Comparison of ENCODE assay signal across 7 cellular contexts in the genomic region with DNA sequence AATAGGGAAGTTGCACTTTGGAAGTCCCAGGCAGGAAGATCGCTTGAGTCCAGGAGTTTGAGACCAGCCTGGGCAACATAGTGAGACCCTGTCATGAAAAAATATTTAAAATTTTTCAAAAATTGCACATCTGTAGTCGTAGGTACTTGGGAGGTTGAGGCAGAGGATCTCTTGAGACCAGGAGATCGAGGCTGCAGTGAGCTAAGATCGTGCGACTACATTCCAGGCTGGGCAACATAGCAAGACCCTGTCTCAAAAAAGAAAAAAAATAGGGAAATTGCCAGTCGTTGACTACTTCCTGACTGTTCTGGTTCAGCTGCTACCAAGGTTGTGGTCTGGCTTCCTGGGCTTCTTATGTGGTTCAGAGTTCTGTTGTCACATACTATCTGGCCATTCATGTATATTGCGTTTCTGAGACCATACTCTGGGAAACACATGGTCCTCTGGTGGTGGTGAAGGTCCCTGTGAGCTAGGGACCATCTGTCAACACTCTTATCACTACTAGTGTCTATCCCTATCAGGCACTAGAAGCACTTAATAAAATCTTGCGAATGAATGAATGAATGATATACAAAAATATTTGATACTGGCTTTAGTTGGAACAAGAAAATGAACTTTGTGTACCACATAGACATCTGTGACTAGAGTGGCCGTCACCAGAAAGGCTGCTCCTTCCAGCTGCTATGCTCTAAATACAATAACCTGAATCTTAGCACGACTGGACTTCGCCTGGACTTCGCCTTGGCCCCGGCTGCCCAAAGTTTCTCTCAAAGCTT. TPM values are rescaled to one million over a fixed set of nuclear protein-coding genes. Genes with fewer than 3 reads are reported as not detected.
DNase-seq lines count a peak whose midpoint lies in the region; ATAC-seq and TF ChIP-seq lines count a peak whose summit lies in the region.

No MANE protein-coding gene starts in this region.

- H3K36me3 Mint-ChIP-seq in T-helper 2 cell treated with Interferon-gamma antibody and Interleukin-4, amounts not matched to agents 5 μg/mL and 100 μg/mL, for 36 hours (ENCODE audit: low read depth): no peaks in the 10 kb centered on the region

- WGBS in heart right ventricle, 2 donors: 44 to 45% methylated on average over 13 of the region's 13 CpGs

- H3K36me3 ChIP-seq in heart right ventricle: no peaks in the 10 kb centered on the region

- no peak overlapping the region for H3K27ac Mint-ChIP-seq in T-helper 2 cell treated with Interferon-gamma antibody and Interleukin-4, amounts not matched to agents 5 μg/mL and 100 μg/mL, for 36 hours

- peaks cover 34% of the 10 kb centered on the region for H3K27me3 Mint-ChIP-seq in T-helper 2 cell treated with Interferon-gamma antibody and Interleukin-4, amounts not matched to agents 5 μg/mL and 100 μg/mL, for 36 hours (ENCODE audit: low read depth)

- H3K4me3 Mint-ChIP-seq in T-helper 2 cell treated with Interferon-gamma antibody and Interleukin-4, amounts not matched to agents 5 μg/mL and 100 μg/mL, for 36 hours: peak overlapping the region; percentile 93

- H3K4me1 Mint-ChIP-seq in T-helper 2 cell treated with Interferon-gamma antibody and Interleukin-4, amounts not matched to agents 5 μg/mL and 100 μg/mL, for 36 hours (ENCODE audit: low read depth): peaks cover 11% of the 10 kb centered on the region

- H3K27me3 ChIP-seq in heart right ventricle: peaks cover 0 to 13% (median 0%) of the 10 kb centered on the region in 7 donors

- ATAC-seq in heart right ventricle (peak in 6 of 8 donors; percentile 14 to 62 (median 32)), GM19324 (IDR thresholded peaks at IDR 0.05; ENCODE audit: low FRiP score, unreplicated experiment) (no peak)

- H3K27ac ChIP-seq in heart right ventricle: peak overlapping the region in 9 of 10 donors; percentile 21 to 68 (median 53)

- H3K4me1 ChIP-seq in heart right ventricle: peaks cover 0 to 14% (median 0%) of the 10 kb centered on the region in 9 donors

- intact Hi-C loops in heart right ventricle (cut with DNase I): loop anchor here in 3 of 10 donors (5.0 to 10.0 kb wide), 3 partner anchors 35 to 158 kb away; a partner anchor contains a TSS

- H3K9me3 ChIP-seq in heart right ventricle: no peaks in the 10 kb centered on the region

- H3K4me3 ChIP-seq in HFF-Myc (replicated peaks; ENCODE audit: low read depth, low read length): peak overlapping the region; percentile 59
- peak overlapping the region; percentile 30 to 73 (median 68) for H3K4me3 ChIP-seq in heart right ventricle
- peak overlapping the region; percentile 61 for H3K4me3 ChIP-seq in skeletal muscle cell (ENCODE audit: low read depth, low read length)

- no peak for TF ChIP-seq CTCF in HFF-Myc (IDR thresholded peaks at IDR 0.05; ENCODE audit: low read depth, low read length, missing control alignments)
- TF ChIP-seq CTCF in heart right ventricle (IDR thresholded peaks at IDR 0.05): no peak

- DNase-seq in HFF-Myc (ENCODE audit: extremely low read depth, low read depth) (no peak), heart right ventricle (no peak), skeletal muscle cell (ENCODE audit: low read depth) (no peak), midbrain (lab: John Stamatoyannopoulos, UW) (no peak), NCI-H2081 (lab: John Stamatoyannopoulos, UW) (no peak)
- no peak for DNase-seq in T-helper 2 cell treated with Interferon-gamma antibody and Interleukin-4, amounts not matched to agents 5 μg/mL and 100 μg/mL, for 36 hours (ENCODE audit: low spot score)

- H3K9me3 Mint-ChIP-seq in T-helper 2 cell treated with Interferon-gamma antibody and Interleukin-4, amounts not matched to agents 5 μg/mL and 100 μg/mL, for 36 hours: no peaks in the 10 kb centered on the region

RNA-seq across cellular contexts. Expression of a gene that starts 0.9 kb away (rescaled TPM):
- total RNA-seq in heart right ventricle: 10 to 100 TPM in 4 of 10 donors, 1 to 10 TPM in 6; 6.8 to 18.6 (median 9.8) TPM
- 10 to 100 TPM in 1 of 2 donors, 1 to 10 TPM in 1; 7.5 to 14.0 TPM for polyA plus RNA-seq in heart right ventricle

RNA-seq across cellular contexts. Expression of a gene that starts 38.5 kb away (rescaled TPM):
- 1 to 10 TPM; 1.4 to 4.1 (median 2.2) TPM for total RNA-seq in heart right ventricle
- 1 to 10 TPM; 1.1 to 1.4 TPM for polyA plus RNA-seq in heart right ventricle

RNA-seq across cellular contexts. Expression of a gene that starts 38.6 kb away (rescaled TPM):
- total RNA-seq in heart right ventricle: not detected
- polyA plus RNA-seq in heart right ventricle: under 1 TPM; 0.14 to 0.29 TPM
